In genomic region chr11:42870480-42870879, GRCh38 we compare ENCODE assay signal across 25 cellular contexts.
"Had no signal": no experiment of that assay in that cellular context is flagged by ENCODE, and none has a peak within 500 bp of the region (broad histone marks: within the 10 kb centered on the region; RNA-seq: fewer than 3 reads in every experiment).

No MANE protein-coding gene starts in this region.

- H3K27ac Mint-ChIP-seq: dendritic cell treated with granulocyte-macrophage colony-stimulating factor and Interleukin-4, amounts not matched to agents 40 ng/mL and 50 ng/mL, for 4 days; effector memory CD8-positive, alpha-beta T cell; endodermal cell; mesothelial cell of epicardium; naive B cell; naive thymus-derived CD8-positive, alpha-beta T cell had no signal

- H3K27ac ChIP-seq: colonic mucosa, epithelial cell of prostate, esophagus squamous epithelium, gastrocnemius medialis, left lung, lower lobe of right lung had no signal

- H3K9me3 ChIP-seq: colonic mucosa, gastrocnemius medialis, lower lobe of right lung, mucosa of descending colon had no signal

- H3K4me3 Mint-ChIP-seq: dendritic cell treated with granulocyte-macrophage colony-stimulating factor and Interleukin-4, amounts not matched to agents 40 ng/mL and 50 ng/mL, for 4 days; effector memory CD8-positive, alpha-beta T cell; endodermal cell; mesothelial cell of epicardium; naive B cell; naive thymus-derived CD8-positive, alpha-beta T cell had no signal

- ATAC-seq: effector memory CD8-positive, alpha-beta T cell; esophagus mucosa; gastrocnemius medialis; left cardiac atrium; left lung; left ventricle myocardium superior; lower lobe of right lung; mucosa of descending colon; naive thymus-derived CD8-positive, alpha-beta T cell had no signal

- DNase-seq: colonic mucosa; cortex of kidney; effector CD8-positive, alpha-beta T cell; effector memory CD8-positive, alpha-beta T cell; endodermal cell; erythroblast; esophagus squamous epithelium; foreskin fibroblast; foreskin melanocyte; gastrocnemius medialis; glutamatergic neuron; head of caudate nucleus; hippocampal formation; left cardiac atrium; left lung; left ventricle myocardium superior; lower lobe of right lung; mesenchymal stem cell; mucosa of descending colon; naive B cell; naive thymus-derived CD8-positive, alpha-beta T cell had no signal

- H3K4me1 ChIP-seq: colonic mucosa, esophagus squamous epithelium, gastrocnemius medialis, left lung, lower lobe of right lung had no signal

- H3K36me3 Mint-ChIP-seq: mesothelial cell of epicardium; naive thymus-derived CD8-positive, alpha-beta T cell had no signal

- H3K27me3 ChIP-seq: colonic mucosa, esophagus squamous epithelium, gastrocnemius medialis, left lung had no signal

- H3K36me3 ChIP-seq: colonic mucosa, esophagus squamous epithelium, gastrocnemius medialis, left lung, lower lobe of right lung had no signal

- H3K4me3 ChIP-seq: colonic mucosa, esophagus squamous epithelium, gastrocnemius medialis, left lung, lower lobe of right lung, mucosa of descending colon had no signal

- H3K4me1 Mint-ChIP-seq: endodermal cell, mesothelial cell of epicardium, naive B cell had no signal
